Comparison of ENCODE assay signal across 12 cellular contexts in the genomic region with DNA sequence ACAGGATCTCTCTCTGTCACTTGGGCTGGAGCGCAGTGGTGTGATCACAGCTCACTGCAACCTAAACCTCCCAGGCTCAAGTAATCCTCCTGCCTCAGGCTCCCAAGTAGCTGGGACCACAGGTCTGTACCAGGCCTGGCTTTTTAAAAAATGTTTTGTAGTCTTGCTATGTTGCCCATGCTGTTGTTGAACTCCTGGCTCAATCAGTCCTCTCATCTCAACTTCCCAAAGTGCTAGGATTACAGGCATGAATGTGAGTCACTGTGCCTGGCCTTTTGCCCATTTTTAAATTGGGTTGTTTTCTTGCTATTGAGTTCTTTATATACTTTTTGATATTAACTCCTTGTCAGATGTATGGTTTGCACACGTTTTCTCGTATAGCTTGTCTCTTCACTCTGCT. TPM values are rescaled to one million over a fixed set of nuclear protein-coding genes. Genes with fewer than 3 reads are reported as not detected.
DNase-seq lines count a peak whose midpoint lies in the region; TF ChIP-seq lines count a peak whose summit lies in the region.
"Had no signal": no experiment of that assay in that cellular context is flagged by ENCODE, and none has a peak within 500 bp of the region (broad histone marks: within the 10 kb centered on the region; RNA-seq: fewer than 3 reads in every experiment).

No MANE protein-coding gene starts in this region.

- H4K20me1 ChIP-seq in smooth muscle cell (ENCODE audit: low read depth) (no peaks in the 10 kb centered on the region), neural progenitor cell (ENCODE audit: low read depth) (no peaks in the 10 kb centered on the region)

- H3K36me3 Mint-ChIP-seq in neural progenitor cell = peaks cover 7% of the 10 kb centered on the region

- DNase-seq in HT1080 (ENCODE audit: low read depth) (peak; percentile 56), astrocyte of the hippocampus (ENCODE audit: low read depth, low spot score) (peak; percentile 74), glomerular visceral epithelial cell (ENCODE audit: extremely low spot score) (peak; percentile 10), smooth muscle cell (lab: John Stamatoyannopoulos, UW; ENCODE audit: unreplicated experiment) (no peak), neural progenitor cell (ENCODE audit: low spot score) (no peak), NCI-H1048 (lab: John Stamatoyannopoulos, UW) (no peak), activated gamma-delta T cell (lab: John Stamatoyannopoulos, UW) (no peak)
- DNase-seq: activated CD8-positive, alpha-beta memory T cell treated with anti-CD3 and anti-CD28 coated beads, Interleukin-2, amount 50 U/mL, for 48 hours; effector memory CD8-positive, alpha-beta T cell; NCI-H1105 treated with DMSO at 0.1 percent for 48 hours; sigmoid colon; testis had no signal

- TF ChIP-seq CTCF in smooth muscle cell (IDR thresholded peaks at IDR 0.05; ENCODE audit: borderline replicate concordance, insufficient read depth, poor library complexity, severe bottlenecking) (no peak), neural progenitor cell (IDR thresholded peaks at IDR 0.05) (no peak)

- H3K27me3 ChIP-seq in smooth muscle cell (ENCODE audit: low read depth) (no peaks in the 10 kb centered on the region), neural progenitor cell (no peaks in the 10 kb centered on the region)
- H3K27me3 ChIP-seq: sigmoid colon, testis had no signal

- no peak overlapping the region for H3K27ac Mint-ChIP-seq in neural progenitor cell
- H3K27ac Mint-ChIP-seq: effector memory CD8-positive, alpha-beta T cell had no signal

- H3K4me1 ChIP-seq in smooth muscle cell (ENCODE audit: low read depth) (no peaks in the 10 kb centered on the region), neural progenitor cell (no peaks in the 10 kb centered on the region)
- H3K4me1 ChIP-seq: testis had no signal

- H3K4me3 ChIP-seq in smooth muscle cell = no peak overlapping the region
- H3K4me3 ChIP-seq in neural progenitor cell = no peak overlapping the region
- H3K4me3 ChIP-seq: sigmoid colon, testis had no signal

- H2AFZ ChIP-seq in smooth muscle cell (ENCODE audit: low read depth) = no peak overlapping the region
- H2AFZ ChIP-seq in neural progenitor cell (replicated peaks) = no peak overlapping the region

- no peaks in the 10 kb centered on the region for H3K9me3 ChIP-seq in smooth muscle cell (replicated peaks; ENCODE audit: low read depth)
- peaks cover under 1% of the 10 kb centered on the region for H3K9me3 ChIP-seq in neural progenitor cell (ENCODE audit: low read depth)
- H3K9me3 ChIP-seq: sigmoid colon, testis had no signal

- peaks cover 4% of the 10 kb centered on the region for H3K9me3 Mint-ChIP-seq in neural progenitor cell
- H3K9me3 Mint-ChIP-seq: effector memory CD8-positive, alpha-beta T cell had no signal

- no peak overlapping the region for H3K4me3 Mint-ChIP-seq in neural progenitor cell
- H3K4me3 Mint-ChIP-seq: effector memory CD8-positive, alpha-beta T cell had no signal

- H3F3A ChIP-seq in smooth muscle cell (ENCODE audit: low read depth) = no peaks in the 10 kb centered on the region
- H3F3A ChIP-seq in neural progenitor cell (ENCODE audit: low read depth) = no peaks in the 10 kb centered on the region

- no peak overlapping the region for H3K4me2 ChIP-seq in smooth muscle cell
- H3K4me2 ChIP-seq in neural progenitor cell = no peak overlapping the region

- H3K27ac ChIP-seq in smooth muscle cell (ENCODE audit: low read depth) = peak overlapping the region; percentile 39
- no peak overlapping the region for H3K27ac ChIP-seq in neural progenitor cell
- H3K27ac ChIP-seq: sigmoid colon, testis had no signal

- H3K9ac ChIP-seq in smooth muscle cell (ENCODE audit: low read depth) (no peak overlapping the region), neural progenitor cell (no peak overlapping the region)

- H3K36me3 ChIP-seq in smooth muscle cell (ENCODE audit: low read depth) = no peaks in the 10 kb centered on the region
- no peaks in the 10 kb centered on the region for H3K36me3 ChIP-seq in neural progenitor cell
- H3K36me3 ChIP-seq: sigmoid colon had no signal

- no peaks in the 10 kb centered on the region for H3K79me2 ChIP-seq in smooth muscle cell (ENCODE audit: low read depth)
- no peaks in the 10 kb centered on the region for H3K79me2 ChIP-seq in neural progenitor cell (ENCODE audit: low read depth)

- 71% methylated on average over 3 of the region's 3 CpGs for WGBS in smooth muscle cell (ENCODE audit: low lambda C conversion rate)

- H3K4me1 Mint-ChIP-seq in neural progenitor cell = peaks cover 6% of the 10 kb centered on the region

- peaks cover 4% of the 10 kb centered on the region for H3K27me3 Mint-ChIP-seq in neural progenitor cell (ENCODE audit: insufficient read depth, low read depth)
- H3K27me3 Mint-ChIP-seq: effector memory CD8-positive, alpha-beta T cell had no signal

RNA-seq across cellular contexts. Expression of gene PITPNB, which starts 33.0 kb away (rescaled TPM):
- total RNA-seq in HT1080 (2014; rRNA removed; shearing (Covaris generic)) = 12.7 and 19.2 TPM in 2 replicates
- 73.6 and 79.6 TPM in 2 replicates for polyA plus RNA-seq in HT1080 (2015; cell fraction: cytosol; rRNA removed)
- 67.9 and 75.4 TPM in 2 replicates for polyA plus RNA-seq in HT1080 (2015; cell fraction: nucleus; rRNA removed)
- total RNA-seq in smooth muscle cell (25.0 and 37.8 TPM in 2 replicates), neural progenitor cell (ENCODE audit: low replicate concordance) (17.2 and 32.5 TPM in 2 replicates)
- polyA plus RNA-seq in smooth muscle cell = 47.0 and 55.2 TPM in 2 replicates

Comparison
In these comparisons a context has a peak if more than half of its experiments do, and no peak if none do; other contexts are left out.
1. DNase-seq: peak in HT1080 (single experiment), astrocyte of the hippocampus (single experiment) and glomerular visceral epithelial cell (single experiment); none in smooth muscle cell (single experiment), neural progenitor cell (single experiment), NCI-H1048 (single experiment) and activated gamma-delta T cell (single experiment).